Comparison of ENCODE assay signal across 8 cellular contexts in genomic region chrX:154002215-154002719, GRCh38. TPM values are rescaled to one million over a fixed set of nuclear protein-coding genes. Genes with fewer than 3 reads are reported as not detected.
DNase-seq lines count a peak whose midpoint lies in the region; ATAC-seq lines count a peak whose summit lies in the region.

No MANE protein-coding gene starts in this region.

- H3K27me3 ChIP-seq in BLaER1: peaks cover 98% of the 10 kb centered on the region

- H3K9me3 ChIP-seq in BLaER1: no peaks in the 10 kb centered on the region

- H3K4me2 ChIP-seq in BLaER1: peak overlapping the region; percentile 77

- DNase-seq in NCI-H2029 treated with DMSO at 0.1 percent for 48 hours (lab: John Stamatoyannopoulos, UW) (peak; percentile 62), cardiac septum (ENCODE audit: low spot score) (peak; percentile 87), OCI-M2 (lab: John Stamatoyannopoulos, UW; ENCODE audit: unreplicated experiment) (no peak)
- peak; percentile 65 for DNase-seq in activated CD8-positive, alpha-beta memory T cell treated with anti-CD3 and anti-CD28 coated beads, Interleukin-2, amount 50 U/mL, for 48 hours

- intact Hi-C loops in cardiac septum (cut with DNase I): no loop called here

- peak; percentile 63 for ATAC-seq in GM19463 (IDR thresholded peaks at IDR 0.05; ENCODE audit: unreplicated experiment)
- ATAC-seq in HG02973 (IDR thresholded peaks at IDR 0.05; ENCODE audit: unreplicated experiment): no peak

- H3K9ac ChIP-seq in BLaER1: peak overlapping the region; percentile 21; the same call in 1 of the 2 replicates

- 0 out of 2 replicates have a peak, but pooled peaks cover 4% of the 10 kb centered on the region for H3K36me3 ChIP-seq in BLaER1

- peaks cover 10% of the 10 kb centered on the region; the same call in 1 of the 2 replicates for H4K20me1 ChIP-seq in BLaER1

- H3K27ac ChIP-seq in BLaER1 (peak overlapping the region; percentile 67), skin epidermis (peak overlapping the region in 19 of 21 experiments; percentile 25 to 82 (median 70))

- H3K4me3 ChIP-seq in BLaER1 (no peak overlapping the region), skin epidermis (peak overlapping the region in 1 of 7 experiments; percentile 14)

- H3K4me1 ChIP-seq in BLaER1: peaks cover 60% of the 10 kb centered on the region

RNA-seq across cellular contexts. Expression of gene IRAK1, which starts 17.4 kb away (rescaled TPM):
- total RNA-seq in cardiac septum: 30.6 TPM

RNA-seq across cellular contexts. Expression of gene TMEM187, which starts 29.7 kb away (rescaled TPM):
- total RNA-seq in cardiac septum: 10.6 TPM

RNA-seq across cellular contexts. Expression of gene HCFC1, which starts 30.6 kb away (rescaled TPM):
- 39.5 TPM for total RNA-seq in cardiac septum

RNA-seq across cellular contexts. Expression of gene RENBP, which starts 57.8 kb away (rescaled TPM):
- 8.6 TPM for total RNA-seq in cardiac septum
